ENCODE assay signal across 14 cellular contexts in the genomic region with DNA sequence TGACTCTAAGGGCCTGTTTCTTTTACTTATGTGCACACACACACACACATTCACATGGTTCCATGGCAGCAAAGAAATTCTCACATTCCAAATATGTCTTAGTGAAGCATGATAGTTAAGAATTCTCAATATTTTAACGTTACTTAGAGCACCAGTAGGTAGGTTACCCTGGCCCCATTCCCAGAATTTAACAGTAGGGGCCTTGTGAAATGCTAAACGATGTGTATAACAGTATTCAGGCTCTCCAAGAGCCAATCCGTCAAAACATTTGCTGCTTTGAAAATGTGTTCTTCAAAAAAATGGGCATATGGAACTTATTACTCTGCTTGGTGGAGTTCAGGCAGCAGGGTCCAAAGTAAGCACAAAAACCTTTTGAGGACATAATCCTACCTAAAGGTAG.
A peak's percentile ranks its signal among the peaks of the same experiment; 100 is the strongest.
DNase-seq lines count a peak whose midpoint lies in the region; ATAC-seq, FAIRE-seq and TF ChIP-seq lines count a peak whose summit lies in the region.
"Had no signal": no experiment of that assay in that cellular context is flagged by ENCODE, and none has a peak within 500 bp of the region (broad histone marks: within the 10 kb centered on the region; RNA-seq: fewer than 3 reads in every experiment).

No MANE protein-coding gene starts in this region.

- H3K9ac ChIP-seq in mesendoderm (ENCODE audit: low read length): no peak overlapping the region

- no peak overlapping the region for H4K8ac ChIP-seq in mesendoderm (ENCODE audit: low read depth, low read length)

- peak overlapping the region; percentile 76 for H3K27ac ChIP-seq in ACC112 (ENCODE audit: low read depth, low read length)
- peak overlapping the region; percentile 73 for H3K27ac ChIP-seq in brain microvascular endothelial cell
- peak overlapping the region; percentile 45 for H3K27ac ChIP-seq in mesendoderm (ENCODE audit: low read depth, low read length)
- H3K27ac ChIP-seq: C4-2B had no signal

- no peak for ATAC-seq in HG03280 (IDR thresholded peaks at IDR 0.05; ENCODE audit: unreplicated experiment)
- no peak for ATAC-seq in GM21619 (IDR thresholded peaks at IDR 0.05; ENCODE audit: unreplicated experiment)
- ATAC-seq: left lobe of liver, Panc1 had no signal

- H3K23ac ChIP-seq in mesendoderm (ENCODE audit: low read length): no peak overlapping the region

- no peak overlapping the region for H2AK5ac ChIP-seq in mesendoderm (ENCODE audit: low read length)

- no peak overlapping the region for H3K56ac ChIP-seq in mesendoderm (ENCODE audit: low read length)

- no peak overlapping the region for H3K4ac ChIP-seq in mesendoderm (ENCODE audit: low read depth, low read length)

- no CpG with 5 or more reads among the region's 3 CpGs for WGBS in mesendoderm (ENCODE audit: extremely low coverage, insufficient coverage, low lambda C conversion rate)

- peak overlapping the region; percentile 23; the same call in 1 of the 2 replicates for H3K4me3 ChIP-seq in ACC112 (ENCODE audit: low read depth, low read length)
- H3K4me3 ChIP-seq in brain microvascular endothelial cell (ENCODE audit: low read depth, low read length): no peak overlapping the region
- no peak overlapping the region for H3K4me3 ChIP-seq in mesendoderm (ENCODE audit: low read length)

- H3K27me3 ChIP-seq in ACC112 (ENCODE audit: insufficient read depth, low read length): no peaks in the 10 kb centered on the region
- no peaks in the 10 kb centered on the region for H3K27me3 ChIP-seq in brain microvascular endothelial cell (replicated peaks)
- H3K27me3 ChIP-seq in mesendoderm (ENCODE audit: insufficient read depth, low read length, poor library complexity): no peaks in the 10 kb centered on the region

- H2BK15ac ChIP-seq in mesendoderm (replicated peaks; ENCODE audit: low read depth): no peak overlapping the region

- H4K5ac ChIP-seq in mesendoderm (ENCODE audit: low read length): no peak overlapping the region

- no peak for FAIRE-seq in urothelium cell line (lab: Jason Lieb, UNC)

- H3K4me2 ChIP-seq in mesendoderm (ENCODE audit: low read length): no peak overlapping the region

- peak overlapping the region; percentile 68 for H3K18ac ChIP-seq in mesendoderm (ENCODE audit: low read length)

- H3K79me1 ChIP-seq in mesendoderm (ENCODE audit: low read length): no peaks in the 10 kb centered on the region

- H3K79me2 ChIP-seq in ACC112 (ENCODE audit: control insufficient read depth, insufficient read depth, low read length, unreplicated experiment) (no peaks in the 10 kb centered on the region), mesendoderm (ENCODE audit: control insufficient read depth, insufficient read depth, low read length) (no peaks in the 10 kb centered on the region)

- H2BK5ac ChIP-seq in mesendoderm (ENCODE audit: low read length): no peak overlapping the region

- TF ChIP-seq CTCF in brain microvascular endothelial cell (IDR thresholded peaks at IDR 0.05; ENCODE audit: low read depth, low read length, missing control alignments) (no peak), GM13977 (IDR thresholded peaks at IDR 0.05; ENCODE audit: extremely low read depth, insufficient read depth, missing control alignments) (no peak)

- in situ Hi-C loops in brain microvascular endothelial cell (cut with HindIII; ENCODE audit: low pct_ligation_motif_present, low sequenced_read_pairs) (no loop called here), GM13977 (cut with MboI; ENCODE audit: low pct_unique_long_range_greater_than_20kb, low sequenced_read_pairs, unreplicated experiment) (no loop called here)

- H3K36me3 ChIP-seq in ACC112 (ENCODE audit: insufficient read depth, low read length) (no peaks in the 10 kb centered on the region), brain microvascular endothelial cell (replicated peaks) (no peaks in the 10 kb centered on the region), mesendoderm (ENCODE audit: control insufficient read depth, insufficient read depth, low read length) (no peaks in the 10 kb centered on the region)

- DNase-seq in HS-5 (ENCODE audit: low read depth) (peak; percentile 60), brain microvascular endothelial cell (peak; percentile 51), mesendoderm (no peak), GM13977 (ENCODE audit: low spot score) (no peak), urothelium cell line (ENCODE audit: low spot score) (no peak)
- DNase-seq: central memory CD4-positive, alpha-beta T cell; KBM-7; NCI-H2081 treated with DMSO at 0.1 percent for 48 hours had no signal

- peaks cover 39% of the 10 kb centered on the region for H3K4me1 ChIP-seq in ACC112 (ENCODE audit: control insufficient read depth, insufficient read depth, low read length, unreplicated experiment)
- H3K4me1 ChIP-seq in mesendoderm (ENCODE audit: control insufficient read depth, low read depth, low read length): no peaks in the 10 kb centered on the region

- H2BK120ac ChIP-seq in mesendoderm (ENCODE audit: low read depth, low read length): no peak overlapping the region

- no peak overlapping the region for H2AFZ ChIP-seq in ACC112 (ENCODE audit: low read length, unreplicated experiment)

Comparison
In these comparisons a context has a peak if more than half of its experiments do, and no peak if none do; other contexts are left out.
1. DNase-seq: peak in HS-5 (single experiment) and brain microvascular endothelial cell (single experiment); none in mesendoderm (single experiment), GM13977 (single experiment) and urothelium cell line (single experiment).
2. Peak in every context shown above with its lines, with median percentiles within 50 percentile points of each other: H3K27ac ChIP-seq.